ENCODE assay signal across 13 cellular contexts in the genomic region with DNA sequence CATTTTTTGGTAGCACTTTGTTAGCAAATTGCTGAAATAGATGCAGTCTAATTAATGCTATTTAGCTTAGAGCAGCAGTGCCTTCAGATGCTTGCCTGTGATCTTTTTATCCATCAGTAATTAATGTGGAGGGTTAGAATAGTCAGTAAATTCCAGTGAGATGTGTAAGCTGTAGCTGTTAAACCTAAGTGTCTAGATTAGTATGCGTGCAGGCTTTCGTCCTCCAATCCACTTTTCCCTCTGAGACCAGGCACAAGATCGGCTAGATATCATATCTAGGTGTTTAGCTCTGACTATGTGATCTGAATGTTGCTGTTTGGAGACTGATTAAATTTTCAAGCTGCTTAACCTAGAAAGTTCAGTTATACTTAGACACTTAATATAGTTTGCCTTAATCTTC. TPM values are rescaled to one million over a fixed set of nuclear protein-coding genes. Genes with fewer than 3 reads are reported as not detected.
DNase-seq lines count a peak whose midpoint lies in the region; ATAC-seq and TF ChIP-seq lines count a peak whose summit lies in the region.
"Had no signal": no experiment of that assay in that cellular context is flagged by ENCODE, and none has a peak within 500 bp of the region (broad histone marks: within the 10 kb centered on the region; RNA-seq: fewer than 3 reads in every experiment).

No MANE protein-coding gene starts in this region.

- no peaks in the 10 kb centered on the region for H3K36me3 Mint-ChIP-seq in glutamatergic neuron (ENCODE audit: unreplicated experiment)

- BruUV-seq in IMR-90 (replicated peaks; lab: Mats Ljungman, UMichigan) = no TSS peak

- dilution Hi-C loops in IMR-90 (cut with HindIII; ENCODE audit: low sequenced_read_pairs, unreplicated experiment) = no loop called here

- no peak overlapping the region for H3K56ac ChIP-seq in IMR-90 (ENCODE audit: extremely low read depth, insufficient read depth, low read length)

- peak overlapping the region; percentile 85 for H3K18ac ChIP-seq in IMR-90 (ENCODE audit: low read depth, low read length)

- H3K27me3 ChIP-seq in IMR-90 (ENCODE audit: control insufficient read depth, insufficient read depth, low read length) (no peaks in the 10 kb centered on the region), WERI-Rb-1 (ENCODE audit: insufficient read depth, low read depth, severe bottlenecking) (no peaks in the 10 kb centered on the region), smooth muscle cell (ENCODE audit: low read depth) (no peaks in the 10 kb centered on the region), esophagus squamous epithelium (no peaks in the 10 kb centered on the region), SJCRH30 (no peaks in the 10 kb centered on the region)
- H3K27me3 ChIP-seq: BLaER1 had no signal

- peak overlapping the region; percentile 20; the same call in 1 of the 2 replicates for H2AK5ac ChIP-seq in IMR-90 (ENCODE audit: low read depth, low read length)

- no peaks in the 10 kb centered on the region for H3K9me3 Mint-ChIP-seq in glutamatergic neuron (ENCODE audit: unreplicated experiment)
- H3K9me3 Mint-ChIP-seq: H9 had no signal

- no peak overlapping the region for H3K4me3 Mint-ChIP-seq in glutamatergic neuron (ENCODE audit: unreplicated experiment)
- H3K4me3 Mint-ChIP-seq: H9 had no signal

- no peak overlapping the region for H2AFZ ChIP-seq in IMR-90 (replicated peaks; ENCODE audit: low read length, poor library complexity)
- H2AFZ ChIP-seq in smooth muscle cell (ENCODE audit: low read depth) = no peak overlapping the region

- no peak overlapping the region for H2BK20ac ChIP-seq in IMR-90 (ENCODE audit: low read depth, low read length)

- H4K20me1 ChIP-seq in IMR-90 (ENCODE audit: insufficient read depth, low read length) = peaks cover 3% of the 10 kb centered on the region; the same call in 1 of the 2 replicates
- H4K20me1 ChIP-seq in smooth muscle cell (ENCODE audit: low read depth) = peaks cover 26% of the 10 kb centered on the region

- H3K9me1 ChIP-seq in IMR-90 (ENCODE audit: insufficient read depth, low read length) = peaks cover 8% of the 10 kb centered on the region; the same call in 1 of the 2 replicates

- no peak overlapping the region for H4K91ac ChIP-seq in IMR-90 (ENCODE audit: insufficient read depth, low read depth, low read length)

- no peak overlapping the region for H3K4me2 ChIP-seq in IMR-90 (ENCODE audit: low read depth, low read length)
- no peak overlapping the region for H3K4me2 ChIP-seq in smooth muscle cell
- H3K4me2 ChIP-seq: BLaER1 had no signal

- H3K4ac ChIP-seq in IMR-90 (ENCODE audit: low read depth, low read length) = peak overlapping the region; percentile 36; the same call in 1 of the 2 replicates

- TF ChIP-seq RAD21 in IMR-90 (IDR thresholded peaks at IDR 0.05; ENCODE audit: low read length) = no peak

- peak overlapping the region in 1 of 2 experiments; percentile 60; a peak in 2 of 4 replicates for H4K8ac ChIP-seq in IMR-90 (ENCODE audit: low read depth in 2 of 2, low read length in 2 of 2)

- H3K79me2 ChIP-seq in smooth muscle cell (ENCODE audit: low read depth) = peaks cover 3% of the 10 kb centered on the region

- no CpG with 5 or more reads among the region's 3 CpGs for WGBS in IMR-90 (ENCODE audit: extremely low coverage in 2 of 2, insufficient read length in 1 of 2), 2 experiments
- WGBS in smooth muscle cell (ENCODE audit: low lambda C conversion rate) = 63% methylated on average over 3 of the region's 3 CpGs
- WGBS in esophagus squamous epithelium, 2 donors = 94 to 97% methylated on average over 3 of the region's 3 CpGs

- no peaks in the 10 kb centered on the region for H3K9me3 ChIP-seq in IMR-90 (ENCODE audit: control insufficient read depth, insufficient read depth, low read length)
- H3K9me3 ChIP-seq in WERI-Rb-1 (ENCODE audit: severe bottlenecking) = no peaks in the 10 kb centered on the region
- no peaks in the 10 kb centered on the region for H3K9me3 ChIP-seq in smooth muscle cell (replicated peaks; ENCODE audit: low read depth)
- no peaks in the 10 kb centered on the region for H3K9me3 ChIP-seq in esophagus squamous epithelium
- H3K9me3 ChIP-seq in SJCRH30 (replicated peaks) = no peaks in the 10 kb centered on the region
- H3K9me3 ChIP-seq: BLaER1 had no signal

- no peaks in the 10 kb centered on the region for H3K27me3 Mint-ChIP-seq in glutamatergic neuron (ENCODE audit: unreplicated experiment)

- H3K14ac ChIP-seq in IMR-90 (replicated peaks; ENCODE audit: low read depth, low read length) = no peak overlapping the region; the same call in 1 of the 2 replicates

- intact Hi-C loops in IMR-90 (cut with micrococcal nuclease) = no loop called here
- intact Hi-C loops in esophagus squamous epithelium (cut with DNase I) = no loop called here

- no peak for TF ChIP-seq POLR2A in IMR-90 (IDR thresholded peaks at IDR 0.05; ENCODE audit: low read depth, low read length)
- no peak for TF ChIP-seq POLR2A in esophagus squamous epithelium (IDR thresholded peaks at IDR 0.05)

- H3K4me1 ChIP-seq in IMR-90 (ENCODE audit: control insufficient read depth, insufficient read depth, low read length) (peaks cover 5% of the 10 kb centered on the region), smooth muscle cell (ENCODE audit: low read depth) (no peaks in the 10 kb centered on the region), esophagus squamous epithelium (no peaks in the 10 kb centered on the region), SJCRH30 (no peaks in the 10 kb centered on the region)
- H3K4me1 ChIP-seq: BLaER1 had no signal

- in situ Hi-C loops in IMR-90 (cut with MboI; ENCODE audit: low sequenced_read_pairs) = no loop called here

- H3K27ac Mint-ChIP-seq in glutamatergic neuron (ENCODE audit: unreplicated experiment) = peak overlapping the region; percentile 56

- H3K4me1 Mint-ChIP-seq in glutamatergic neuron (ENCODE audit: low read depth, unreplicated experiment) = peaks cover 12% of the 10 kb centered on the region

- CTCF ChIA-PET in IMR-90 (lab: Yijun Ruan, JAX) = interaction anchor here (0.6 to 1.5 kb wide), 2 partner anchors 8 to 32 kb away, joined by 5 to 8 read pairs; no protein-coding TSS in a partner anchor

- H3K36me3 ChIP-seq in IMR-90 (ENCODE audit: control insufficient read depth, insufficient read depth, low read length) (peaks cover 29% of the 10 kb centered on the region), WERI-Rb-1 (peaks cover 62% of the 10 kb centered on the region), smooth muscle cell (ENCODE audit: low read depth) (peaks cover 35% of the 10 kb centered on the region), esophagus squamous epithelium (peaks cover 0 to 83% (median 0%) of the 10 kb centered on the region in 3 donors), SJCRH30 (peaks cover 71% of the 10 kb centered on the region)

- H3K9ac ChIP-seq in IMR-90 (ENCODE audit: low read depth, low read length) (no peak overlapping the region), smooth muscle cell (ENCODE audit: low read depth) (peak overlapping the region; percentile 9)
- H3K9ac ChIP-seq: BLaER1 had no signal

- H3K27ac ChIP-seq in IMR-90 (ENCODE audit: insufficient read depth, low read length) = peak overlapping the region; percentile 38; the same call in 1 of the 2 replicates
- H3K27ac ChIP-seq in WERI-Rb-1 = no peak overlapping the region
- no peak overlapping the region for H3K27ac ChIP-seq in smooth muscle cell (ENCODE audit: low read depth)
- no peak overlapping the region for H3K27ac ChIP-seq in esophagus squamous epithelium
- H3K27ac ChIP-seq in SJCRH30 = no peak overlapping the region
- H3K27ac ChIP-seq: BLaER1 had no signal

- H2AK9ac ChIP-seq in IMR-90 (replicated peaks; ENCODE audit: low read depth, low read length, poor library complexity) = no peak overlapping the region

- ATAC-seq in IMR-90 (ENCODE audit: low read depth) = no peak

- POLR2A ChIA-PET in IMR-90 (lab: Charles Lee; ENCODE audit: unreplicated experiment) = no interaction called here

- peaks cover 7 to 17% of the 10 kb centered on the region in 2 experiments; a peak in 3 of 4 replicates for H3K79me1 ChIP-seq in IMR-90 (ENCODE audit: low read depth in 1 of 2, low read length in 2 of 2)

- no peak for TF ChIP-seq CTCF in IMR-90 (conservative IDR thresholded peaks at IDR 0.05; ENCODE audit: low read depth, low read length)
- no peak for TF ChIP-seq CTCF in WERI-Rb-1 (IDR thresholded peaks at IDR 0.05; ENCODE audit: low read depth, low read length)
- no peak for TF ChIP-seq CTCF in glutamatergic neuron (IDR thresholded peaks at IDR 0.05; ENCODE audit: partially characterized antibody, unreplicated experiment)
- no peak for TF ChIP-seq CTCF in smooth muscle cell (IDR thresholded peaks at IDR 0.05; ENCODE audit: borderline replicate concordance, insufficient read depth, poor library complexity, severe bottlenecking)
- no peak for TF ChIP-seq CTCF in esophagus squamous epithelium (IDR thresholded peaks at IDR 0.05)

- no peak for DNase-seq in IMR-90
- DNase-seq in WERI-Rb-1 = peak; percentile 10
- no peak for DNase-seq in glutamatergic neuron
- no peak for DNase-seq in smooth muscle cell (lab: John Stamatoyannopoulos, UW; ENCODE audit: unreplicated experiment)
- DNase-seq in esophagus squamous epithelium (lab: John Stamatoyannopoulos, UW) = no peak
- no peak for DNase-seq in NCI-H524 treated with DMSO at 0.1 percent for 48 hours (lab: John Stamatoyannopoulos, UW)
- no peak for DNase-seq in SJCRH30
- DNase-seq: AML-193, DMS 273 treated with DMSO at 0.1 percent for 48 hours, DMS79, GOT3, H9 had no signal

- H4K5ac ChIP-seq in IMR-90 (ENCODE audit: low read depth, low read length) = peak overlapping the region; percentile 89; the same call in 1 of the 2 replicates

- 0 out of 2 replicates have a peak overlapping the region, but pooled peaks have one; percentile 0 for H2BK120ac ChIP-seq in IMR-90 (ENCODE audit: low read depth, low read length)

- no peaks in the 10 kb centered on the region for H3F3A ChIP-seq in smooth muscle cell (ENCODE audit: low read depth)

- no peak overlapping the region for H3K4me3 ChIP-seq in IMR-90 (ENCODE audit: insufficient read depth, low read depth, low read length)
- H3K4me3 ChIP-seq in WERI-Rb-1 (ENCODE audit: low read depth, low read length) = no peak overlapping the region
- H3K4me3 ChIP-seq in smooth muscle cell = no peak overlapping the region
- H3K4me3 ChIP-seq in esophagus squamous epithelium = no peak overlapping the region
- H3K4me3 ChIP-seq in SJCRH30 = no peak overlapping the region
- H3K4me3 ChIP-seq: BLaER1 had no signal

- peak overlapping the region; percentile 2; the same call in 1 of the 3 replicates for H2BK15ac ChIP-seq in IMR-90 (ENCODE audit: low read depth, low read length)

- peak overlapping the region; percentile 67; the same call in 1 of the 2 replicates for H3K23ac ChIP-seq in IMR-90 (ENCODE audit: low read depth, low read length)

- H2BK5ac ChIP-seq in IMR-90 (ENCODE audit: low read depth, low read length, poor library complexity, severe bottlenecking) = peak overlapping the region; percentile 42

RNA-seq across cellular contexts. Expression of a gene that starts 41.1 kb away (rescaled TPM):
- total RNA-seq in IMR-90 (2012; rRNA removed) = 70.8 and 99.2 TPM in 2 replicates
- 49.5 and 58.1 TPM in 2 replicates for polyA plus RNA-seq in IMR-90 (2012; rRNA removed)
- 12.7 and 15.9 TPM in 2 replicates for polyA plus RNA-seq in IMR-90 (2012; cell fraction: cytosol; rRNA removed)
- polyA plus RNA-seq in IMR-90 (2012; cell fraction: nucleus; rRNA removed; ENCODE audit: low replicate concordance) = 11.1 and 42.3 TPM in 2 replicates
- total RNA-seq in glutamatergic neuron (ENCODE audit: unreplicated experiment) = 86.2 TPM
- total RNA-seq in smooth muscle cell = 83.7 and 90.2 TPM in 2 replicates
- 41.3 and 43.4 TPM in 2 replicates for polyA plus RNA-seq in smooth muscle cell
- total RNA-seq in esophagus squamous epithelium = 10 to 100 TPM; 25.2 to 61.2 (median 47.1) TPM
- 161 and 166 TPM in 2 replicates for total RNA-seq in SJCRH30 (2014; rRNA removed; shearing (Covaris generic))

RNA-seq across cellular contexts. Expression of a gene that starts 53.1 kb away (rescaled TPM):
- total RNA-seq in IMR-90 (2012; rRNA removed) = not detected in 2 replicates
- not detected in 2 replicates for polyA plus RNA-seq in IMR-90 (2012; rRNA removed)
- not detected in 2 replicates for polyA plus RNA-seq in IMR-90 (2012; cell fraction: cytosol; rRNA removed)
- not detected in 2 replicates for polyA plus RNA-seq in IMR-90 (2012; cell fraction: nucleus; rRNA removed; ENCODE audit: low replicate concordance)
- total RNA-seq in glutamatergic neuron (ENCODE audit: unreplicated experiment) = not detected
- not detected in 2 replicates for total RNA-seq in smooth muscle cell
- not detected in 2 replicates for polyA plus RNA-seq in smooth muscle cell
- not detected for total RNA-seq in esophagus squamous epithelium
- 3.9 TPM in 2 replicates for total RNA-seq in SJCRH30 (2014; rRNA removed; shearing (Covaris generic))
